Comparison of ENCODE assay signal across 9 cellular contexts in genomic region chr7:129187681-129188371, GRCh38. TPM values are rescaled to one million over a fixed set of nuclear protein-coding genes. Genes with fewer than 3 reads are reported as not detected.
A peak's percentile ranks its signal among the peaks of the same experiment; 100 is the strongest.
DNase-seq lines count a peak whose midpoint lies in the region; ATAC-seq and TF ChIP-seq lines count a peak whose summit lies in the region.
"Had no signal": no experiment of that assay in that cellular context is flagged by ENCODE, and none has a peak within 500 bp of the region (broad histone marks: within the 10 kb centered on the region; RNA-seq: fewer than 3 reads in every experiment).

No MANE protein-coding gene starts in this region.

- in situ Hi-C loops in KBM-7 (cut with MboI; ENCODE audit: low pct_unique_long_range_greater_than_20kb, low sequenced_read_pairs), result no loop called here

- H3K9me3 Mint-ChIP-seq in CD14-positive monocyte (peaks cover 0 to 8% (median 7%) of the 10 kb centered on the region in 7 donors), neural crest cell (no peaks in the 10 kb centered on the region)
- no peaks in the 10 kb centered on the region for H3K9me3 Mint-ChIP-seq in effector memory CD8-positive, alpha-beta T cell

- no peak for DNase-seq in CD14-positive monocyte (ENCODE audit: low spot score)
- DNase-seq in KBM-7, result peak; percentile 9
- DNase-seq in effector memory CD8-positive, alpha-beta T cell, result no peak
- no peak for DNase-seq in neural crest cell (ENCODE audit: low read depth, low spot score)
- no peak for DNase-seq in NCI-H146 treated with DMSO at 0.1 percent for 48 hours (lab: John Stamatoyannopoulos, UW; ENCODE audit: unreplicated experiment)
- DNase-seq in substantia nigra (lab: John Stamatoyannopoulos, UW), result no peak
- DNase-seq in SHP77 (lab: John Stamatoyannopoulos, UW), result no peak
- DNase-seq in NCI-H748 treated with DMSO at 0.1 percent for 48 hours (lab: John Stamatoyannopoulos, UW), result no peak

- intact Hi-C loops in CD14-positive monocyte (cut with micrococcal nuclease), result no loop called here

- no peak overlapping the region for H3K27ac ChIP-seq in substantia nigra (ENCODE audit: low read depth, low read length, poor library complexity, severe bottlenecking)
- H3K27ac ChIP-seq: epithelial cell of prostate had no signal

- no peak for ATAC-seq in effector memory CD8-positive, alpha-beta T cell (replicated peaks)

- H3K27me3 Mint-ChIP-seq in CD14-positive monocyte (ENCODE audit: low read depth in 3 of 3) (peaks cover 43 to 54% (median 49%) of the 10 kb centered on the region in 3 donors), neural crest cell (ENCODE audit: low read depth) (no peaks in the 10 kb centered on the region)
- H3K27me3 Mint-ChIP-seq in effector memory CD8-positive, alpha-beta T cell, result peaks cover 59 to 74% of the 10 kb centered on the region in 2 donors

- peaks cover 4 to 12% of the 10 kb centered on the region in 2 donors for H3K36me3 Mint-ChIP-seq in CD14-positive monocyte
- H3K36me3 Mint-ChIP-seq in effector memory CD8-positive, alpha-beta T cell (ENCODE audit: insufficient read depth), result no peaks in the 10 kb centered on the region
- H3K36me3 Mint-ChIP-seq in neural crest cell (ENCODE audit: low read depth), result peaks cover 10% of the 10 kb centered on the region

- H3K4me3 Mint-ChIP-seq in CD14-positive monocyte (peak overlapping the region; percentile 83 to 84), neural crest cell (peak overlapping the region; percentile 86)
- H3K4me3 Mint-ChIP-seq in effector memory CD8-positive, alpha-beta T cell, result peak overlapping the region; percentile 28 to 75

- H3K4me1 Mint-ChIP-seq in CD14-positive monocyte (peaks cover 21% of the 10 kb centered on the region), neural crest cell (peaks cover 37% of the 10 kb centered on the region)
- no peaks in the 10 kb centered on the region for H3K4me1 Mint-ChIP-seq in effector memory CD8-positive, alpha-beta T cell (ENCODE audit: low read depth in 2 of 2)

- TF ChIP-seq CTCF in CD14-positive monocyte (IDR thresholded peaks at IDR 0.05), result no peak
- TF ChIP-seq CTCF in neural crest cell (conservative IDR thresholded peaks at IDR 0.05), result no peak

- peak overlapping the region in 1 of 7 donors; percentile 20 for H3K27ac Mint-ChIP-seq in CD14-positive monocyte
- H3K27ac Mint-ChIP-seq in effector memory CD8-positive, alpha-beta T cell, result no peak overlapping the region
- H3K27ac Mint-ChIP-seq in neural crest cell (ENCODE audit: unreplicated experiment), result peak overlapping the region; percentile 86

RNA-seq across cellular contexts. Expression of gene SMO, which starts 0.6 kb away (rescaled TPM):
- not detected for polyA plus RNA-seq in CD14-positive monocyte
- total RNA-seq in neural crest cell, result 104 and 119 TPM in 2 replicates

RNA-seq across cellular contexts. Expression of gene AHCYL2, which starts 37.0 kb away (rescaled TPM):
- 10 to 100 TPM; 10.7 to 12.1 TPM for polyA plus RNA-seq in CD14-positive monocyte
- 18.7 and 19.1 TPM in 2 replicates for total RNA-seq in neural crest cell

RNA-seq across cellular contexts. Expression of gene TSPAN33, which starts 43.3 kb away (rescaled TPM):
- polyA plus RNA-seq in CD14-positive monocyte, result 1 to 10 TPM; 2.9 to 4.4 TPM
- 15.9 and 16.7 TPM in 2 replicates for total RNA-seq in neural crest cell
